7 cellular contexts compared by ENCODE assay signal in the genomic region with DNA sequence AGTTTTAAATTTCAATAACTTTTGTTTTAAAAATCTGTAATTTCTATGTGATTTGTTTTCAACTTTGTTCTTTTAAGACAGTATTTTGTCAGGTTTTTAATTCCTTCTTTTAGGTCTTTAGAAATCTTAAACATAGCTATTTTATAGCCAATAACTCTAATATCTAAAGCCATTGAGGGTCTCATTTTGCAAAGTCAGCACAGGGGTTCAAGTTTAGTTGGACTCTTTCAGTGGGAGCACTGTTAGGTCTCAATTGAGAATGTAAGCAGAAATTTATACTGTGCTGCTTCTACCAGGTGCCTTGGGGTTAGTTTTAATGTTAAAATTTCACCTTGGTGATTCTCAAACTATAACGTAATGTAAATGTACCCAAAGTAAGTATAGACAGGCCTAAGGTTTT.
"Had no signal": no experiment of that assay in that cellular context is flagged by ENCODE, and none has a peak within 500 bp of the region (broad histone marks: within the 10 kb centered on the region; RNA-seq: fewer than 3 reads in every experiment).

No MANE protein-coding gene starts in this region.

- H2AFZ ChIP-seq: GM23338 had no signal

- FAIRE-seq: H1, H54 had no signal

- H3K4me3 ChIP-seq: GM23338 had no signal

- H3K27ac ChIP-seq: HL-60 had no signal

- ATAC-seq: GM23338 had no signal

- H3K4me2 ChIP-seq: GM23338 had no signal

- DNase-seq: H9, HCEC 1CT, KG1 had no signal
